Comparison of ENCODE assay signal across 11 cellular contexts in genomic region chr21:32585970-32586369, GRCh38. TPM values are rescaled to one million over a fixed set of nuclear protein-coding genes. Genes with fewer than 3 reads are reported as not detected.
"Had no signal": no experiment of that assay in that cellular context is flagged by ENCODE, and none has a peak within 500 bp of the region (broad histone marks: within the 10 kb centered on the region; RNA-seq: fewer than 3 reads in every experiment).

No MANE protein-coding gene starts in this region.

- DNase-seq: GM23248, GOT3, H7, H9, HCEC 1CT, HFFc6 had no signal

- H3K27ac ChIP-seq: GM23248 had no signal

- H3K9ac ChIP-seq: GM23248 had no signal

- H3K4me1 ChIP-seq: HAP-1 had no signal

- H2AFZ ChIP-seq: GM23248, GM23338 had no signal

- ATAC-seq: GM23338, HCT116 had no signal

- H3K4me2 ChIP-seq: GM23338 had no signal

- H3K4me3 ChIP-seq: GM23248, GM23338, HAP-1 had no signal

- H3K9me3 ChIP-seq: HAP-1 had no signal

- FAIRE-seq: H54 had no signal

- H3K36me3 ChIP-seq: HAP-1 had no signal

RNA-seq across cellular contexts. Expression of gene TCP10L, which starts 0.6 kb away (rescaled TPM):
- total RNA-seq: H4, H7 had no signal
- polyA plus RNA-seq: GM23248 had no signal
